In genomic region chr3:153438275-153438674, GRCh38 we compare ENCODE assay signal across 25 cellular contexts.
DNase-seq lines count a peak whose midpoint lies in the region; ATAC-seq, FAIRE-seq and TF ChIP-seq lines count a peak whose summit lies in the region.
"Had no signal": no experiment of that assay in that cellular context is flagged by ENCODE, and none has a peak within 500 bp of the region (broad histone marks: within the 10 kb centered on the region; RNA-seq: fewer than 3 reads in every experiment).

No MANE protein-coding gene starts in this region.

- H3K27ac Mint-ChIP-seq in Calu3 (ENCODE audit: unreplicated experiment): peak overlapping the region; percentile 56
- H3K27ac Mint-ChIP-seq: CD4-positive, alpha-beta T cell; HFFc6 had no signal

- H3K36me3 ChIP-seq in OCI-LY3 (replicated peaks; ENCODE audit: low read depth, low read length) (no peaks in the 10 kb centered on the region), neural cell (ENCODE audit: insufficient read depth, low read length) (no peaks in the 10 kb centered on the region), mucosa of descending colon (ENCODE audit: low read depth) (no peaks in the 10 kb centered on the region)
- H3K36me3 ChIP-seq: BE2C; BLaER1 treated with 17β-estradiol and CSF1 and Interleukin-3, amounts not matched to agents 10 nM and 100 nM; HAP-1 had no signal

- DNase-seq in Calu3 (no peak), left kidney (ENCODE audit: low read depth, low spot score) (peak; percentile 46), mucosa of descending colon (no peak), GM12892 (ENCODE audit: insufficient read length) (no peak)
- DNase-seq: 8988T; ACHN; AML-193; BE2C; CD4-positive, alpha-beta T cell; CD8-positive, alpha-beta memory T cell; DMS53; DMS79 treated with DMSO at 0.1 percent for 48 hours; GF-D8; GOT3; HFFc6 had no signal

- no peaks in the 10 kb centered on the region for H3K9me3 ChIP-seq in OCI-LY3 (ENCODE audit: insufficient read depth, low read length)
- H3K9me3 ChIP-seq in neural cell (ENCODE audit: low read length): no peaks in the 10 kb centered on the region
- H3K9me3 ChIP-seq in mucosa of descending colon: no peaks in the 10 kb centered on the region
- H3K9me3 ChIP-seq: A549; BE2C; BLaER1 treated with 17β-estradiol and CSF1 and Interleukin-3, amounts not matched to agents 10 nM and 100 nM; HAP-1 had no signal

- H3K27me3 Mint-ChIP-seq in Calu3 (ENCODE audit: unreplicated experiment): no peaks in the 10 kb centered on the region
- H3K27me3 Mint-ChIP-seq: CD4-positive, alpha-beta T cell had no signal

- H3K27ac ChIP-seq in OCI-LY3 (ENCODE audit: low read length) (no peak overlapping the region), neural cell (ENCODE audit: low read length) (peak overlapping the region; percentile 61)
- H3K27ac ChIP-seq: A549; BLaER1 treated with 17β-estradiol and CSF1 and Interleukin-3, amounts not matched to agents 10 nM and 100 nM had no signal

- TF ChIP-seq RAD21 in neural cell (conservative IDR thresholded peaks at IDR 0.05): peak; percentile 19

- no peak for TF ChIP-seq POLR2A in GM12892 (IDR thresholded peaks at IDR 0.05; ENCODE audit: low read depth, low read length)

- no peaks in the 10 kb centered on the region for H3K79me2 ChIP-seq in OCI-LY3 (ENCODE audit: low read length)
- no peaks in the 10 kb centered on the region for H3K79me2 ChIP-seq in neural cell (replicated peaks; ENCODE audit: insufficient read depth, low read length)

- intact Hi-C loops in Calu3 (cut with micrococcal nuclease; ENCODE audit: unreplicated experiment): loop anchor here (5.0 kb wide), 4 partner anchors 159 to 396 kb away; partner anchors contain the start of gene RAP2B
- intact Hi-C loops in mucosa of descending colon (cut with DNase I, micrococcal nuclease): no loop called here

- H3K4me3 Mint-ChIP-seq in Calu3 (ENCODE audit: low read depth, unreplicated experiment): no peak overlapping the region
- H3K4me3 Mint-ChIP-seq: CD4-positive, alpha-beta T cell; CD8-positive, alpha-beta memory T cell; HFFc6 had no signal

- H2AFZ ChIP-seq in OCI-LY3 (ENCODE audit: low read depth, low read length) (0 out of 2 replicates have a peak overlapping the region, but pooled peaks have one; percentile 6), neural cell (ENCODE audit: low read depth, low read length) (no peak overlapping the region)

- CTCF ChIA-PET in Calu3 (lab: Charles Lee): interaction anchor here (0.9 kb wide), 1 partner anchor 398 kb away, joined by 3 read pairs; no protein-coding TSS in a partner anchor

- BruUV-seq in Calu3 (replicated peaks; lab: Mats Ljungman, UMichigan): no TSS peak

- peaks cover 30% of the 10 kb centered on the region for H3K4me1 Mint-ChIP-seq in Calu3 (ENCODE audit: low read depth, unreplicated experiment)

- no peaks in the 10 kb centered on the region for H3K36me3 Mint-ChIP-seq in Calu3 (ENCODE audit: insufficient read depth, unreplicated experiment)
- H3K36me3 Mint-ChIP-seq: CD14-positive monocyte; CD8-positive, alpha-beta memory T cell had no signal

- H4K20me1 ChIP-seq in OCI-LY3 (ENCODE audit: insufficient read depth, low read length): no peaks in the 10 kb centered on the region
- no peaks in the 10 kb centered on the region for H4K20me1 ChIP-seq in neural cell (ENCODE audit: insufficient read depth)
- H4K20me1 ChIP-seq: BLaER1 treated with 17β-estradiol and CSF1 and Interleukin-3, amounts not matched to agents 10 nM and 100 nM had no signal

- no peaks in the 10 kb centered on the region for H3F3A ChIP-seq in neural cell (ENCODE audit: insufficient read depth, low read length, poor library complexity, severe bottlenecking)

- H3K4me2 ChIP-seq in OCI-LY3 (ENCODE audit: low read length): no peak overlapping the region
- peak overlapping the region; percentile 33 for H3K4me2 ChIP-seq in neural cell (ENCODE audit: low read length)
- H3K4me2 ChIP-seq: A549 had no signal

- H3K27me3 ChIP-seq in OCI-LY3 (ENCODE audit: low read depth, low read length) (no peaks in the 10 kb centered on the region), neural cell (ENCODE audit: insufficient read depth, low read depth, low read length) (no peaks in the 10 kb centered on the region)
- H3K27me3 ChIP-seq: BE2C; BLaER1 treated with 17β-estradiol and CSF1 and Interleukin-3, amounts not matched to agents 10 nM and 100 nM had no signal

- no peaks in the 10 kb centered on the region for H3K9me3 Mint-ChIP-seq in Calu3 (ENCODE audit: low read depth, unreplicated experiment)
- H3K9me3 Mint-ChIP-seq: CD4-positive, alpha-beta T cell; CD8-positive, alpha-beta memory T cell; HFFc6 had no signal

- H3K4me3 ChIP-seq in OCI-LY3 (ENCODE audit: low read length): no peak overlapping the region
- no peak overlapping the region for H3K4me3 ChIP-seq in neural cell (ENCODE audit: low read length)
- no peak overlapping the region for H3K4me3 ChIP-seq in mucosa of descending colon
- H3K4me3 ChIP-seq: A549; BLaER1 treated with 17β-estradiol and CSF1 and Interleukin-3, amounts not matched to agents 10 nM and 100 nM; HAP-1 had no signal

- no peak for ATAC-seq in GM18520 (IDR thresholded peaks at IDR 0.05; ENCODE audit: unreplicated experiment)
- ATAC-seq in mucosa of descending colon: no peak
- ATAC-seq: A549 had no signal

- no peaks in the 10 kb centered on the region for H3K9me2 ChIP-seq in neural cell (ENCODE audit: insufficient read depth, low read length)

- peak; percentile 40 for TF ChIP-seq EP300 in neural cell (conservative IDR thresholded peaks at IDR 0.05; ENCODE audit: poor library complexity, severe bottlenecking)

- FAIRE-seq in GM12892 (lab: Jason Lieb, UNC): no peak
- FAIRE-seq: A549, GM12891, GM19239, H54 had no signal

- TF ChIP-seq CTCF in Calu3 (IDR thresholded peaks at IDR 0.05; ENCODE audit: unreplicated experiment) (no peak), OCI-LY3 (IDR thresholded peaks at IDR 0.05; ENCODE audit: low read depth, low read length) (no peak), neural cell (IDR thresholded peaks at IDR 0.05; ENCODE audit: poor library complexity, severe bottlenecking) (no peak), mucosa of descending colon (IDR thresholded peaks at IDR 0.05) (no peak)

- H3K4me1 ChIP-seq in OCI-LY3 (ENCODE audit: low read length) (no peaks in the 10 kb centered on the region), mucosa of descending colon (ENCODE audit: low read depth) (no peaks in the 10 kb centered on the region)
- H3K4me1 ChIP-seq: A549, BE2C, HAP-1 had no signal

- H3K9ac ChIP-seq in OCI-LY3 (ENCODE audit: low read length): no peak overlapping the region
- H3K9ac ChIP-seq in neural cell (ENCODE audit: low read length): no peak overlapping the region
- H3K9ac ChIP-seq: BLaER1 treated with 17β-estradiol and CSF1 and Interleukin-3, amounts not matched to agents 10 nM and 100 nM had no signal

TF ChIP-seq in neural cell, 6 proteins besides CTCF, POLR2A, EP300 and RAD21:
- TF ChIP-seq TAF1 (IDR thresholded peaks at IDR 0.05; ENCODE audit: low read depth) (no peak), POLR2AphosphoS5 (IDR thresholded peaks at IDR 0.05) (peak; percentile 11)
- TF ChIP-seq, protein P1, sequence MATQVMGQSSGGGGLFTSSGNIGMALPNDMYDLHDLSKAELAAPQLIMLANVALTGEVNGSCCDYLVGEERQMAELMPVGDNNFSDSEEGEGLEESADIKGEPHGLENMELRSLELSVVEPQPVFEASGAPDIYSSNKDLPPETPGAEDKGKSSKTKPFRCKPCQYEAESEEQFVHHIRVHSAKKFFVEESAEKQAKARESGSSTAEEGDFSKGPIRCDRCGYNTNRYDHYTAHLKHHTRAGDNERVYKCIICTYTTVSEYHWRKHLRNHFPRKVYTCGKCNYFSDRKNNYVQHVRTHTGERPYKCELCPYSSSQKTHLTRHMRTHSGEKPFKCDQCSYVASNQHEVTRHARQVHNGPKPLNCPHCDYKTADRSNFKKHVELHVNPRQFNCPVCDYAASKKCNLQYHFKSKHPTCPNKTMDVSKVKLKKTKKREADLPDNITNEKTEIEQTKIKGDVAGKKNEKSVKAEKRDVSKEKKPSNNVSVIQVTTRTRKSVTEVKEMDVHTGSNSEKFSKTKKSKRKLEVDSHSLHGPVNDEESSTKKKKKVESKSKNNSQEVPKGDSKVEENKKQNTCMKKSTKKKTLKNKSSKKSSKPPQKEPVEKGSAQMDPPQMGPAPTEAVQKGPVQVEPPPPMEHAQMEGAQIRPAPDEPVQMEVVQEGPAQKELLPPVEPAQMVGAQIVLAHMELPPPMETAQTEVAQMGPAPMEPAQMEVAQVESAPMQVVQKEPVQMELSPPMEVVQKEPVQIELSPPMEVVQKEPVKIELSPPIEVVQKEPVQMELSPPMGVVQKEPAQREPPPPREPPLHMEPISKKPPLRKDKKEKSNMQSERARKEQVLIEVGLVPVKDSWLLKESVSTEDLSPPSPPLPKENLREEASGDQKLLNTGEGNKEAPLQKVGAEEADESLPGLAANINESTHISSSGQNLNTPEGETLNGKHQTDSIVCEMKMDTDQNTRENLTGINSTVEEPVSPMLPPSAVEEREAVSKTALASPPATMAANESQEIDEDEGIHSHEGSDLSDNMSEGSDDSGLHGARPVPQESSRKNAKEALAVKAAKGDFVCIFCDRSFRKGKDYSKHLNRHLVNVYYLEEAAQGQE (IDR thresholded peaks at IDR 0.05; ENCODE audit: borderline replicate concordance): peak; percentile 54
